ENCODE assay signal across 25 cellular contexts in the genomic region with DNA sequence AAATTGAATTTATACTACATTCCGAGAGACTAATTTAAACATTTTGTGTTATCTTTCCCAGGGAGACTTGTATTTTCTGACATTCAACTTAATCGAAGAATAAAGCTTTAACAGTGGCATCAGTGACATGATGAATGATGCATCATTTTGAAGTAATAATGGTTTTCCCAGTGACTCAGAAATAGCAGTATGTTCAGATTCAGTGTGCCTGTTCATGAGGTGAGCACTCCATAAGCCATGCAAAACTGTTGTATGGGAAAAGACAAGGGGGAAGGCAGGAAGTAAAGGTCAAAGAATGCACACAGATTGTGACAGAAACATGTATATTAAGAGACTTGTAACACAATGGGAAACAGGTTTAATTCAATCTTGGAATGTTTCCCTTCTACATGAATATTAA.
DNase-seq lines count a peak whose midpoint lies in the region; ATAC-seq, FAIRE-seq and TF ChIP-seq lines count a peak whose summit lies in the region.
"Had no signal": no experiment of that assay in that cellular context is flagged by ENCODE, and none has a peak within 500 bp of the region (broad histone marks: within the 10 kb centered on the region; RNA-seq: fewer than 3 reads in every experiment).

No MANE protein-coding gene starts in this region.

- no peaks in the 10 kb centered on the region for H3K4me1 ChIP-seq in astrocyte (ENCODE audit: insufficient read depth, low read length)
- H3K4me1 ChIP-seq: body of pancreas, colonic mucosa, heart right ventricle, left lung, uterus had no signal

- H2AFZ ChIP-seq in astrocyte (ENCODE audit: low read depth, low read length), result no peak overlapping the region

- TF ChIP-seq CTCF in HFFc6 (IDR thresholded peaks at IDR 0.05) (no peak), astrocyte (IDR thresholded peaks at IDR 0.05; ENCODE audit: insufficient read depth, low read depth, low read length) (no peak), foreskin fibroblast (IDR thresholded peaks at IDR 0.05; ENCODE audit: low read depth, low read length) (no peak)

- peaks cover 10% of the 10 kb centered on the region for H3K36me3 Mint-ChIP-seq in HFFc6 (ENCODE audit: low read depth)
- H3K36me3 Mint-ChIP-seq in astrocyte (ENCODE audit: low read depth, unreplicated experiment), result no peaks in the 10 kb centered on the region
- H3K36me3 Mint-ChIP-seq: activated CD4-positive, alpha-beta memory T cell treated with anti-CD3 and anti-CD28 coated beads for 36 hours; CD4-positive, alpha-beta memory T cell had no signal

- H3K27ac Mint-ChIP-seq in HFFc6, result peak overlapping the region; percentile 16
- H3K27ac Mint-ChIP-seq in astrocyte (ENCODE audit: unreplicated experiment), result no peak overlapping the region
- H3K27ac Mint-ChIP-seq: activated CD4-positive, alpha-beta memory T cell treated with anti-CD3 and anti-CD28 coated beads for 36 hours; activated naive CD8-positive, alpha-beta T cell treated with anti-CD3 and anti-CD28 coated beads, Interleukin-2, amount 50 U/mL, for 24 hours; CD4-positive, alpha-beta memory T cell; nephron had no signal

- H3K9me3 Mint-ChIP-seq in HFFc6, result no peaks in the 10 kb centered on the region
- peaks cover 5% of the 10 kb centered on the region for H3K9me3 Mint-ChIP-seq in astrocyte (ENCODE audit: unreplicated experiment)
- H3K9me3 Mint-ChIP-seq: activated CD4-positive, alpha-beta memory T cell treated with anti-CD3 and anti-CD28 coated beads for 36 hours; activated naive CD8-positive, alpha-beta T cell treated with anti-CD3 and anti-CD28 coated beads, Interleukin-2, amount 50 U/mL, for 24 hours; nephron had no signal

- H3K4me1 Mint-ChIP-seq in HFFc6 (ENCODE audit: low read depth) (peaks cover 35% of the 10 kb centered on the region), astrocyte (ENCODE audit: low read depth, unreplicated experiment) (peaks cover 7% of the 10 kb centered on the region)
- H3K4me1 Mint-ChIP-seq: activated naive CD8-positive, alpha-beta T cell treated with anti-CD3 and anti-CD28 coated beads, Interleukin-2, amount 50 U/mL, for 24 hours; CD4-positive, alpha-beta memory T cell; nephron had no signal

- H3K4me3 ChIP-seq in astrocyte (ENCODE audit: insufficient read depth, low read depth, low read length), result no peak overlapping the region
- no peak overlapping the region for H3K4me3 ChIP-seq in foreskin fibroblast (ENCODE audit: low read depth in 1 of 2, low read length in 2 of 2)
- H3K4me3 ChIP-seq in skeletal muscle cell (ENCODE audit: low read depth, low read length), result no peak overlapping the region
- H3K4me3 ChIP-seq: body of pancreas, colonic mucosa, GM12878, heart right ventricle, left lung, uterus had no signal

- H3K9ac ChIP-seq in astrocyte (ENCODE audit: low read length), result no peak overlapping the region

- no peak for ATAC-seq in HG03045 (IDR thresholded peaks at IDR 0.05; ENCODE audit: unreplicated experiment)
- ATAC-seq: activated naive CD8-positive, alpha-beta T cell treated with anti-CD3 and anti-CD28 coated beads, Interleukin-2, amount 50 U/mL, for 24 hours; body of pancreas; GM12878; heart right ventricle; HepG2; left lung had no signal

- FAIRE-seq in astrocyte (lab: Jason Lieb, UNC), result peak; percentile 43
- FAIRE-seq: GM12878, HepG2 had no signal

- no peak overlapping the region for H3K27ac ChIP-seq in astrocyte (ENCODE audit: low read depth, low read length)
- H3K27ac ChIP-seq: body of pancreas, colonic mucosa, heart right ventricle, left lung, uterus had no signal

- H3K27me3 Mint-ChIP-seq in HFFc6 (ENCODE audit: insufficient read depth) (no peaks in the 10 kb centered on the region; the same call in 1 of the 2 replicates), astrocyte (ENCODE audit: low read depth, unreplicated experiment) (no peaks in the 10 kb centered on the region)
- H3K27me3 Mint-ChIP-seq: activated CD4-positive, alpha-beta memory T cell treated with anti-CD3 and anti-CD28 coated beads for 36 hours; activated naive CD8-positive, alpha-beta T cell treated with anti-CD3 and anti-CD28 coated beads, Interleukin-2, amount 50 U/mL, for 24 hours; CD4-positive, alpha-beta memory T cell had no signal

- H3K4me2 ChIP-seq in astrocyte (ENCODE audit: low read length), result no peak overlapping the region

- H3K4me3 Mint-ChIP-seq in HFFc6 (no peak overlapping the region), astrocyte (ENCODE audit: unreplicated experiment) (no peak overlapping the region)
- H3K4me3 Mint-ChIP-seq: activated CD4-positive, alpha-beta memory T cell treated with anti-CD3 and anti-CD28 coated beads for 36 hours; activated naive CD8-positive, alpha-beta T cell treated with anti-CD3 and anti-CD28 coated beads, Interleukin-2, amount 50 U/mL, for 24 hours; CD4-positive, alpha-beta memory T cell; nephron had no signal

- DNase-seq in HFFc6 (peak; percentile 15), astrocyte (ENCODE audit: low read depth) (peak; percentile 20), foreskin fibroblast (peak; percentile 45 to 48), skeletal muscle cell (ENCODE audit: low read depth) (peak; percentile 41), COR-L47 (lab: John Stamatoyannopoulos, UW) (no peak)
- no peak for DNase-seq in NK-92 treated with Interleukin-12 subunit alpha and Interleukin-12 subunit beta, amount 100 ng/mL, for 24 hours (lab: John Stamatoyannopoulos, UW)
- DNase-seq: activated CD4-positive, alpha-beta memory T cell treated with anti-CD3 and anti-CD28 coated beads for 36 hours; activated CD4-positive, CD25-positive, alpha-beta regulatory T cell; activated effector memory CD4-positive, alpha-beta T cell treated with anti-CD3 and anti-CD28 coated beads, Interleukin-2, amount 50 U/mL, for 16 hours; activated naive CD8-positive, alpha-beta T cell treated with anti-CD3 and anti-CD28 coated beads, Interleukin-2, amount 50 U/mL, for 24 hours; body of pancreas; CD4-positive, alpha-beta memory T cell; colonic mucosa; DMS53; heart right ventricle; left lung; NCI-H2081 treated with DMSO at 0.1 percent for 48 hours; posterior cingulate gyrus; substantia nigra; T-helper 9 cell; uterus had no signal

- H4K20me1 ChIP-seq in astrocyte (ENCODE audit: insufficient read depth, low read length), result no peaks in the 10 kb centered on the region

- no peaks in the 10 kb centered on the region for H3K36me3 ChIP-seq in astrocyte (ENCODE audit: insufficient read depth, low read length)
- H3K36me3 ChIP-seq: colonic mucosa, heart right ventricle, left lung, uterus had no signal

- no peaks in the 10 kb centered on the region for H3K9me3 ChIP-seq in astrocyte (ENCODE audit: insufficient read depth, low read depth, low read length)
- H3K9me3 ChIP-seq: body of pancreas, colonic mucosa, heart right ventricle, left lung, uterus had no signal

- H3K79me2 ChIP-seq in astrocyte (ENCODE audit: insufficient read depth, low read length), result no peaks in the 10 kb centered on the region

- H3K27me3 ChIP-seq in astrocyte (ENCODE audit: insufficient read depth, low read length), result no peaks in the 10 kb centered on the region
- H3K27me3 ChIP-seq: body of pancreas, colonic mucosa, heart right ventricle, left lung, uterus had no signal

Comparison
In these comparisons a context has a peak if more than half of its experiments do, and no peak if none do; other contexts are left out.
1. DNase-seq: peak in HFFc6 (single experiment), astrocyte (single experiment), foreskin fibroblast (2 of 2) and skeletal muscle cell (single experiment); none in NK-92 treated with Interleukin-12 subunit alpha and Interleukin-12 subunit beta, amount 100 ng/mL, for 24 hours (single experiment) and COR-L47 (single experiment).